ENCODE assay signal across 10 cellular contexts in the genomic region with DNA sequence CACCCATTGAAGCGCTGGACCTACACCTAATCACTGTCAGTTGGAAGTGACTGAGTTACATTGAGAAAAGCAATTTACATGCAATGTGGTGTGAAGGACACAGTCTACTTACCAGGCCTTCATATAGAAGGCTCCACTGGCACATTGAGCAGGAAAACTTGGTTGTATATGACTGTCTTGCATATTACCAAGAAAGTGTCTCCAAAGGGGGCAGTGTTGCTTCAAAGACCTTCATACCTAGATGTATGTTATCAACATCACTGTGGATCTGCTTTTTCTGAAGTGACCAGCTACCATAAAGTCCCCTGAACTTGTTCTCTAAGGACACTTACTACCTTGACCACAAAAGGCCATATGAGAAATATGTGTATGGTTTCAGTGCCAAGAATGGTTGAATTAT.
DNase-seq lines count a peak whose midpoint lies in the region; ATAC-seq and TF ChIP-seq lines count a peak whose summit lies in the region.
"Had no signal": no experiment of that assay in that cellular context is flagged by ENCODE, and none has a peak within 500 bp of the region (broad histone marks: within the 10 kb centered on the region; RNA-seq: fewer than 3 reads in every experiment).

No MANE protein-coding gene starts in this region.

- no peaks in the 10 kb centered on the region for H3K27me3 Mint-ChIP-seq in activated CD8-positive, alpha-beta memory T cell treated with anti-CD3 and anti-CD28 coated beads, Interleukin-2, amount 10 ng/mL, durations not matched to agents 7 days and 5 days
- no peaks in the 10 kb centered on the region for H3K27me3 Mint-ChIP-seq in activated T-cell treated with anti-CD3 and anti-CD28 coated beads, Interleukin-2, amount 50 U/mL, for 72 hours (ENCODE audit: low read depth)

- WGBS in spleen, 5 donors: 93 to 100% (median 94%) methylated on average over 1 of the region's 1 CpG

- no peaks in the 10 kb centered on the region for H3K36me3 ChIP-seq in spleen

- no peak overlapping the region for H3K4me3 ChIP-seq in spleen

- CTCF ChIA-PET in activated CD8-positive, alpha-beta memory T cell treated with anti-CD3 and anti-CD28 coated beads, Interleukin-2, amount 10 ng/mL, durations not matched to agents 7 days and 5 days (lab: Charles Lee): interaction anchor here (0.7 to 10.0 kb wide), 15 partner anchors 11 to 797 kb away, joined by 3 to 161 read pairs (median 5); partner anchors contain the start of gene NELL2

- H3K9me3 ChIP-seq in spleen: no peaks in the 10 kb centered on the region

- H3K9me3 Mint-ChIP-seq in activated CD8-positive, alpha-beta memory T cell treated with anti-CD3 and anti-CD28 coated beads, Interleukin-2, amount 10 ng/mL, durations not matched to agents 7 days and 5 days (ENCODE audit: low read depth): no peaks in the 10 kb centered on the region
- no peaks in the 10 kb centered on the region for H3K9me3 Mint-ChIP-seq in activated T-cell treated with anti-CD3 and anti-CD28 coated beads, Interleukin-2, amount 50 U/mL, for 72 hours
- H3K9me3 Mint-ChIP-seq: nephron had no signal

- no peak overlapping the region for H3K27ac Mint-ChIP-seq in activated CD8-positive, alpha-beta memory T cell treated with anti-CD3 and anti-CD28 coated beads, Interleukin-2, amount 10 ng/mL, durations not matched to agents 7 days and 5 days
- H3K27ac Mint-ChIP-seq in activated T-cell treated with anti-CD3 and anti-CD28 coated beads, Interleukin-2, amount 50 U/mL, for 72 hours: peak overlapping the region; percentile 92
- H3K27ac Mint-ChIP-seq: nephron had no signal

- TF ChIP-seq CTCF in spleen (IDR thresholded peaks at IDR 0.05 in 8 of 11, conservative IDR thresholded peaks at IDR 0.05 in 3 of 11): peak in 5 of 11 experiments; percentile 11 to 54 (median 23)

- intact Hi-C loops in spleen (cut with DNase I; ENCODE audit: low total_unique reads): no loop called here

- no peak for TF ChIP-seq POLR2A in spleen (IDR thresholded peaks at IDR 0.05)

- peaks cover 2% of the 10 kb centered on the region for H3K36me3 Mint-ChIP-seq in activated CD8-positive, alpha-beta memory T cell treated with anti-CD3 and anti-CD28 coated beads, Interleukin-2, amount 10 ng/mL, durations not matched to agents 7 days and 5 days
- no peaks in the 10 kb centered on the region for H3K36me3 Mint-ChIP-seq in activated T-cell treated with anti-CD3 and anti-CD28 coated beads, Interleukin-2, amount 50 U/mL, for 72 hours (ENCODE audit: insufficient read depth in 2 of 2)

- H3K27ac ChIP-seq in spleen: no peak overlapping the region

- no peaks in the 10 kb centered on the region for H3K27me3 ChIP-seq in spleen (replicated peaks in 1 of 7)

- H3K4me1 Mint-ChIP-seq in activated CD8-positive, alpha-beta memory T cell treated with anti-CD3 and anti-CD28 coated beads, Interleukin-2, amount 10 ng/mL, durations not matched to agents 7 days and 5 days: peaks cover 20% of the 10 kb centered on the region
- peaks cover 31% of the 10 kb centered on the region for H3K4me1 Mint-ChIP-seq in activated T-cell treated with anti-CD3 and anti-CD28 coated beads, Interleukin-2, amount 50 U/mL, for 72 hours (ENCODE audit: low read depth)
- H3K4me1 Mint-ChIP-seq: nephron had no signal

- no peaks in the 10 kb centered on the region for H3K4me1 ChIP-seq in spleen

- DNase-seq in activated CD8-positive, alpha-beta memory T cell treated with anti-CD3 and anti-CD28 coated beads, Interleukin-2, amount 10 ng/mL, durations not matched to agents 7 days and 5 days: peak; percentile 65
- DNase-seq in activated CD8-positive, alpha-beta memory T cell treated with anti-CD3 and anti-CD28 coated beads, Interleukin-2, amount 50 U/mL, for 48 hours: no peak
- peak; percentile 43 to 47 for DNase-seq in activated T-cell treated with anti-CD3 and anti-CD28 coated beads, Interleukin-2, amount 50 U/mL, for 72 hours
- peak; percentile 59 for DNase-seq in stimulated activated CD4-positive, alpha-beta T cell treated with anti-CD3 and anti-CD28 coated beads, Interleukin-4, amount 100 ng/mL, for 24 hours
- no peak for DNase-seq in spleen
- DNase-seq in NCI-H226: no peak
- DNase-seq: COR-L47 had no signal

- H3K4me3 Mint-ChIP-seq in activated CD8-positive, alpha-beta memory T cell treated with anti-CD3 and anti-CD28 coated beads, Interleukin-2, amount 10 ng/mL, durations not matched to agents 7 days and 5 days: no peak overlapping the region
- H3K4me3 Mint-ChIP-seq in activated T-cell treated with anti-CD3 and anti-CD28 coated beads, Interleukin-2, amount 50 U/mL, for 72 hours: peak overlapping the region in 1 of 2 donors; percentile 76
- H3K4me3 Mint-ChIP-seq: nephron had no signal

- ATAC-seq in activated CD8-positive, alpha-beta memory T cell treated with anti-CD3 and anti-CD28 coated beads, Interleukin-2, amount 10 ng/mL, durations not matched to agents 7 days and 5 days: peak; percentile 92
- peak; percentile 60 for ATAC-seq in HG03045 (IDR thresholded peaks at IDR 0.05; ENCODE audit: unreplicated experiment)
- ATAC-seq in activated T-cell treated with anti-CD3 and anti-CD28 coated beads, Interleukin-2, amount 50 U/mL, for 72 hours (replicated peaks in 1 of 2): peak; percentile 80 to 86
- no peak for ATAC-seq in HG02938 (IDR thresholded peaks at IDR 0.05; ENCODE audit: unreplicated experiment)

Comparison
In these comparisons a context has a peak if more than half of its experiments do, and no peak if none do; other contexts are left out.
1. DNase-seq: peak in activated CD8-positive, alpha-beta memory T cell treated with anti-CD3 and anti-CD28 coated beads, Interleukin-2, amount 10 ng/mL, durations not matched to agents 7 days and 5 days (single experiment), activated T-cell treated with anti-CD3 and anti-CD28 coated beads, Interleukin-2, amount 50 U/mL, for 72 hours (2 of 2) and stimulated activated CD4-positive, alpha-beta T cell treated with anti-CD3 and anti-CD28 coated beads, Interleukin-4, amount 100 ng/mL, for 24 hours (single experiment); none in activated CD8-positive, alpha-beta memory T cell treated with anti-CD3 and anti-CD28 coated beads, Interleukin-2, amount 50 U/mL, for 48 hours (single experiment), spleen (single experiment) and NCI-H226 (single experiment).